1 cellular context compared by ENCODE assay signal in genomic region chr11:46307785-46308341, GRCh38.
TF ChIP-seq lines count a peak whose summit lies in the region.

No MANE protein-coding gene starts in this region.

TF ChIP-seq in HepG2, 621 proteins besides CTCF, POLR2A, EP300 and RAD21:
- TF ChIP-seq ZNF768 (CRISPR knock-in tag; IDR thresholded peaks at IDR 0.05) = 0 out of 2 replicates have a peak, but pooled peaks have one; percentile 5
- no peak for TF ChIP-seq CSRNP2 (CRISPR knock-in tag; conservative IDR thresholded peaks at IDR 0.05; ENCODE audit: low read depth)
